In genomic region chr16:72098936-72099335, GRCh38 we compare ENCODE assay signal across 14 cellular contexts. TPM values are rescaled to one million over a fixed set of nuclear protein-coding genes. Genes with fewer than 3 reads are reported as not detected.
DNase-seq lines count a peak whose midpoint lies in the region; ATAC-seq and TF ChIP-seq lines count a peak whose summit lies in the region.
"Had no signal": no experiment of that assay in that cellular context is flagged by ENCODE, and none has a peak within 500 bp of the region (broad histone marks: within the 10 kb centered on the region; RNA-seq: fewer than 3 reads in every experiment).

No MANE protein-coding gene starts in this region.

- H3K27me3 Mint-ChIP-seq in endodermal cell (ENCODE audit: insufficient read depth) (no peaks in the 10 kb centered on the region), neural crest cell (ENCODE audit: low read depth) (no peaks in the 10 kb centered on the region)

- CTCF ChIA-PET in GM10248 (lab: Yijun Ruan, JAX), result interaction anchor here (0.7 to 2.2 kb wide), 5 partner anchors 12 to 32 kb away, joined by 3 to 15 read pairs (median 6); no protein-coding TSS in a partner anchor

- no peaks in the 10 kb centered on the region for H3K9me3 ChIP-seq in NT2/D1 (ENCODE audit: insufficient read depth, low read length)
- no peaks in the 10 kb centered on the region for H3K9me3 ChIP-seq in endodermal cell (ENCODE audit: control insufficient read depth, low read length)
- H3K9me3 ChIP-seq: Caco-2, MG63, SK-N-SH had no signal

- H3K4me1 ChIP-seq in NT2/D1 (ENCODE audit: insufficient read depth, insufficient read length) (no peaks in the 10 kb centered on the region), endodermal cell (ENCODE audit: control insufficient read depth, insufficient read depth, low read length) (peaks cover 10% of the 10 kb centered on the region)

- no peaks in the 10 kb centered on the region for H3K9me3 Mint-ChIP-seq in endodermal cell
- H3K9me3 Mint-ChIP-seq in neural crest cell, result no peaks in the 10 kb centered on the region

- ATAC-seq in GM18909 (IDR thresholded peaks at IDR 0.05; ENCODE audit: poor library complexity, unreplicated experiment), result no peak

- POLR2A ChIA-PET in GM10248 (lab: Yijun Ruan, JAX), result no interaction called here

- H3K27me3 ChIP-seq in NT2/D1 (ENCODE audit: insufficient read depth, insufficient read length), result no peaks in the 10 kb centered on the region
- H3K27me3 ChIP-seq in endodermal cell (ENCODE audit: control insufficient read depth, insufficient read depth, low read length, poor library complexity, severe bottlenecking), result no peaks in the 10 kb centered on the region
- H3K27me3 ChIP-seq: MG63 had no signal

- peaks cover 83% of the 10 kb centered on the region for H3K36me3 ChIP-seq in NT2/D1 (ENCODE audit: insufficient read depth, insufficient read length, low read length)
- peaks cover 76% of the 10 kb centered on the region for H3K36me3 ChIP-seq in endodermal cell (ENCODE audit: control insufficient read depth, insufficient read depth, low read length)

- H3K9ac ChIP-seq in NT2/D1 (ENCODE audit: insufficient read length, low read depth) (peak overlapping the region; percentile 26), endodermal cell (ENCODE audit: extremely low read depth, low read length, poor library complexity, severe bottlenecking) (no peak overlapping the region)
- H3K9ac ChIP-seq: SK-N-SH had no signal

- H3K36me3 Mint-ChIP-seq in endodermal cell (ENCODE audit: low read depth), result peaks cover 72% of the 10 kb centered on the region
- H3K36me3 Mint-ChIP-seq in neural crest cell (ENCODE audit: low read depth), result peaks cover 16% of the 10 kb centered on the region

- H3K4me3 ChIP-seq in NT2/D1 (ENCODE audit: insufficient read length, low read depth) (no peak overlapping the region), endodermal cell (ENCODE audit: low read length) (no peak overlapping the region)
- H3K4me3 ChIP-seq: MG63, PC-9 had no signal

- 82 to 89% methylated on average over 8 to 15 of the region's 15 CpGs for WGBS in endodermal cell (ENCODE audit: insufficient coverage in 1 of 2, insufficient read length in 1 of 2), 2 experiments

- no peak overlapping the region for H3K27ac Mint-ChIP-seq in endodermal cell
- H3K27ac Mint-ChIP-seq in neural crest cell (ENCODE audit: unreplicated experiment), result no peak overlapping the region

- DNase-seq in DMS53 (lab: John Stamatoyannopoulos, UW), result peak; percentile 36
- no peak for DNase-seq in DMS53 treated with DMSO at 0.1 percent for 48 hours (lab: John Stamatoyannopoulos, UW; ENCODE audit: unreplicated experiment)
- no peak for DNase-seq in NT2/D1 (ENCODE audit: low read depth, low spot score)
- peak; percentile 78 for DNase-seq in endodermal cell
- DNase-seq in neural crest cell (ENCODE audit: low read depth, low spot score), result no peak
- DNase-seq in GM10248 (ENCODE audit: extremely low spot score), result no peak
- no peak for DNase-seq in HT-29 (ENCODE audit: low spot score)
- DNase-seq: DMS79 had no signal

- H3K4me1 Mint-ChIP-seq in endodermal cell (peaks cover 11% of the 10 kb centered on the region), neural crest cell (peaks cover 8% of the 10 kb centered on the region)

- H3K4me3 Mint-ChIP-seq in endodermal cell, result no peak overlapping the region
- H3K4me3 Mint-ChIP-seq in neural crest cell, result peak overlapping the region; percentile 61

- TF ChIP-seq CTCF in endodermal cell (conservative IDR thresholded peaks at IDR 0.05) (no peak), neural crest cell (conservative IDR thresholded peaks at IDR 0.05) (no peak), GM10248 (IDR thresholded peaks at IDR 0.05; ENCODE audit: control extremely low read depth, extremely low read depth, low read depth, missing control alignments) (no peak)

- no peak overlapping the region for H3K27ac ChIP-seq in endodermal cell (ENCODE audit: low read depth, low read length)
- H3K27ac ChIP-seq: 22Rv1, PC-9 had no signal

RNA-seq across cellular contexts. Expression of gene DHX38, which starts 5.3 kb away (rescaled TPM):
- total RNA-seq in endodermal cell, result 10 to 100 TPM; 66.9 to 80.1 TPM
- polyA plus RNA-seq in endodermal cell (2013, experiment 1 of 2), result 49.3 TPM
- polyA plus RNA-seq in endodermal cell (2013, experiment 2 of 2), result 42.3 TPM
- 84.0 and 86.0 TPM in 2 replicates for total RNA-seq in neural crest cell
- 45.2 and 46.5 TPM in 2 replicates for total RNA-seq in HT-29 (2014; rRNA removed; shearing (Covaris generic))

RNA-seq across cellular contexts. Expression of gene TXNL4B, which starts 5.5 kb away (rescaled TPM):
- total RNA-seq in endodermal cell (10 to 100 TPM; 10.6 to 13.1 TPM), neural crest cell (11.8 and 13.5 TPM in 2 replicates)
- polyA plus RNA-seq in endodermal cell (2013, experiment 1 of 2), result 9.8 TPM
- 9.8 TPM for polyA plus RNA-seq in endodermal cell (2013, experiment 2 of 2)
- total RNA-seq in HT-29 (2014; rRNA removed; shearing (Covaris generic)), result 4.1 and 7.5 TPM in 2 replicates

RNA-seq across cellular contexts. Expression of gene HPR, which starts 35.9 kb away (rescaled TPM):
- total RNA-seq in endodermal cell (under 1 TPM in 1 of 2 donors, not detected in 1; 0.69 TPM), neural crest cell (not detected in 2 replicates)
- polyA plus RNA-seq in endodermal cell (2013, experiment 1 of 2), result 0.21 TPM
- not detected for polyA plus RNA-seq in endodermal cell (2013, experiment 2 of 2)
- not detected in 2 replicates for total RNA-seq in HT-29 (2014; rRNA removed; shearing (Covaris generic))
- total RNA-seq: Caco-2, PC-9 had no signal
- polyA plus RNA-seq: SK-N-SH had no signal

RNA-seq across cellular contexts. Expression of gene HP, which starts 44.6 kb away (rescaled TPM):
- total RNA-seq in endodermal cell, result 1 to 10 TPM; 3.9 to 9.5 TPM
- polyA plus RNA-seq in endodermal cell (2013, experiment 1 of 2), result 15.7 TPM
- 11.9 TPM for polyA plus RNA-seq in endodermal cell (2013, experiment 2 of 2)
- not detected in 2 replicates for total RNA-seq in neural crest cell
- total RNA-seq in HT-29 (2014; rRNA removed; shearing (Covaris generic)), result not detected in 2 replicates
- total RNA-seq: PC-9 had no signal
- polyA plus RNA-seq: SK-N-SH had no signal

Comparison
In these comparisons a context has a peak if more than half of its experiments do, and no peak if none do; other contexts are left out.
1. DNase-seq: peak in DMS53 (single experiment) and endodermal cell (single experiment); none in DMS53 treated with DMSO at 0.1 percent for 48 hours (single experiment), NT2/D1 (single experiment), neural crest cell (single experiment), GM10248 (single experiment) and HT-29 (single experiment).